In the genomic region with DNA sequence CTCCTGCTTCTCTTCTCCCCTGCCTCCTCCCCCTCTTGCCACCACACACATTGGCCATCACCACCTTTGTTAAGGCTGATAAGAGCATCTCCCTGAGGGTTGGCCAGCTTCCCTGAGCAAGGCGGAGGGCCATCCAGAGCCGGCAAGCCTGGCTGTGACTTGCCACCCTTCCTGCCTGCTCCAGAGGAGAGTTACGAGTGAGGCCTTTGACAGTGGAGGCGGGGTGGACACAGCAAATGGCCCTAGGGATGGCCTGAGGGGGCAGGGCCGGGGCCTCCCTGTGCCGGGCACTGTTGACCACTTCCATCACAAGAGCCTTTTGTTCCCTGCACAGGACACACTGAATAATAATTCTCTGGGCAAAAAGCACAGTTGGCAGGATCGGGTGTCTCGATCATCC, we compare ENCODE assay signal across 2 cellular contexts.
TF ChIP-seq lines count a peak whose summit lies in the region.

No MANE protein-coding gene starts in this region.

TF ChIP-seq in SK-N-SH, 30 proteins besides CTCF, POLR2A, EP300 and RAD21:
- TF ChIP-seq POLR2AphosphoS5 (IDR thresholded peaks at IDR 0.05; ENCODE audit: low read depth, low read length) (no peak), FOXM1 (IDR thresholded peaks at IDR 0.05; ENCODE audit: low read depth) (no peak), SIN3A (IDR thresholded peaks at IDR 0.05; ENCODE audit: borderline replicate concordance, low read depth, low read length) (no peak), SMC3 (IDR thresholded peaks at IDR 0.05; ENCODE audit: low read depth, low read length) (no peak), NRF1 (IDR thresholded peaks at IDR 0.05; ENCODE audit: low read depth, low read length) (no peak), TCF12 (IDR thresholded peaks at IDR 0.05) (no peak)
- TF ChIP-seq, protein P1, sequence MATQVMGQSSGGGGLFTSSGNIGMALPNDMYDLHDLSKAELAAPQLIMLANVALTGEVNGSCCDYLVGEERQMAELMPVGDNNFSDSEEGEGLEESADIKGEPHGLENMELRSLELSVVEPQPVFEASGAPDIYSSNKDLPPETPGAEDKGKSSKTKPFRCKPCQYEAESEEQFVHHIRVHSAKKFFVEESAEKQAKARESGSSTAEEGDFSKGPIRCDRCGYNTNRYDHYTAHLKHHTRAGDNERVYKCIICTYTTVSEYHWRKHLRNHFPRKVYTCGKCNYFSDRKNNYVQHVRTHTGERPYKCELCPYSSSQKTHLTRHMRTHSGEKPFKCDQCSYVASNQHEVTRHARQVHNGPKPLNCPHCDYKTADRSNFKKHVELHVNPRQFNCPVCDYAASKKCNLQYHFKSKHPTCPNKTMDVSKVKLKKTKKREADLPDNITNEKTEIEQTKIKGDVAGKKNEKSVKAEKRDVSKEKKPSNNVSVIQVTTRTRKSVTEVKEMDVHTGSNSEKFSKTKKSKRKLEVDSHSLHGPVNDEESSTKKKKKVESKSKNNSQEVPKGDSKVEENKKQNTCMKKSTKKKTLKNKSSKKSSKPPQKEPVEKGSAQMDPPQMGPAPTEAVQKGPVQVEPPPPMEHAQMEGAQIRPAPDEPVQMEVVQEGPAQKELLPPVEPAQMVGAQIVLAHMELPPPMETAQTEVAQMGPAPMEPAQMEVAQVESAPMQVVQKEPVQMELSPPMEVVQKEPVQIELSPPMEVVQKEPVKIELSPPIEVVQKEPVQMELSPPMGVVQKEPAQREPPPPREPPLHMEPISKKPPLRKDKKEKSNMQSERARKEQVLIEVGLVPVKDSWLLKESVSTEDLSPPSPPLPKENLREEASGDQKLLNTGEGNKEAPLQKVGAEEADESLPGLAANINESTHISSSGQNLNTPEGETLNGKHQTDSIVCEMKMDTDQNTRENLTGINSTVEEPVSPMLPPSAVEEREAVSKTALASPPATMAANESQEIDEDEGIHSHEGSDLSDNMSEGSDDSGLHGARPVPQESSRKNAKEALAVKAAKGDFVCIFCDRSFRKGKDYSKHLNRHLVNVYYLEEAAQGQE (IDR thresholded peaks at IDR 0.05; ENCODE audit: low read depth, low read length), result no peak

TF ChIP-seq in SK-N-SH treated with all-trans-retinoic acid at 6 μM for 48 hours, 23 proteins besides CTCF, POLR2A, EP300 and RAD21:
- TF ChIP-seq TOX (CRISPR knock-in tag; IDR thresholded peaks at IDR 0.05; ENCODE audit: borderline replicate concordance) (no peak), ZNF70 (CRISPR knock-in tag; IDR thresholded peaks at IDR 0.05) (no peak), OSR1 (CRISPR knock-in tag; IDR thresholded peaks at IDR 0.05) (no peak), CSDC2 (CRISPR knock-in tag; IDR thresholded peaks at IDR 0.05) (no peak)
